24 cellular contexts compared by ENCODE assay signal in genomic region chr9:23375511-23375910, GRCh38.
DNase-seq lines count a peak whose midpoint lies in the region; ATAC-seq and TF ChIP-seq lines count a peak whose summit lies in the region.
"Had no signal": no experiment of that assay in that cellular context is flagged by ENCODE, and none has a peak within 500 bp of the region (broad histone marks: within the 10 kb centered on the region; RNA-seq: fewer than 3 reads in every experiment).

No MANE protein-coding gene starts in this region.

- no peak overlapping the region for H3K27ac Mint-ChIP-seq in T-cell
- H3K27ac Mint-ChIP-seq: B cell; CD8-positive, alpha-beta T cell had no signal

- DNase-seq in HS-5 (ENCODE audit: low read depth) (peak; percentile 14), astrocyte of the spinal cord (ENCODE audit: low read depth, low spot score) (peak; percentile 45), left kidney (ENCODE audit: low read depth, low spot score) (peak; percentile 36), HK-2 (ENCODE audit: unreplicated experiment) (no peak), T-cell (no peak)
- DNase-seq in activated CD8-positive, alpha-beta memory T cell treated with anti-CD3 and anti-CD28 coated beads for 24 hours, result no peak
- DNase-seq: Caco-2; CD8-positive, alpha-beta T cell; KBM-7; MG63; NCI-H1105 treated with DMSO at 0.1 percent for 48 hours; NCI-H146; NCI-H1930; NCI-H2107; NCI-H524 treated with DMSO at 0.1 percent for 48 hours; NCI-H774; PC-9; Right ventricle myocardium superior had no signal

- H3K27ac ChIP-seq in 22Rv1, result peak overlapping the region; percentile 63
- H3K27ac ChIP-seq: C4-2B, PC-9, SJSA1 had no signal

- no peak for TF ChIP-seq CTCF in 22Rv1 (IDR thresholded peaks at IDR 0.05)
- no peak for TF ChIP-seq CTCF in astrocyte of the spinal cord (IDR thresholded peaks at IDR 0.05; ENCODE audit: low read depth, low read length)

- CTCF ChIA-PET in T-cell (lab: Charles Lee), result no interaction called here

- no peak overlapping the region for H3K4me3 ChIP-seq in astrocyte of the spinal cord (ENCODE audit: low read depth, low read length)
- H3K4me3 ChIP-seq: GM12878, MG63, PC-9, SJSA1 had no signal

- H3K27me3 Mint-ChIP-seq in T-cell, result no peaks in the 10 kb centered on the region
- H3K27me3 Mint-ChIP-seq: B cell had no signal

- no peaks in the 10 kb centered on the region for H3K36me3 Mint-ChIP-seq in T-cell
- H3K36me3 Mint-ChIP-seq: CD8-positive, alpha-beta T cell had no signal

- POLR2A ChIA-PET in T-cell (lab: Charles Lee), result no interaction called here

- H3K4me3 Mint-ChIP-seq in T-cell, result no peak overlapping the region
- H3K4me3 Mint-ChIP-seq: B cell; CD8-positive, alpha-beta T cell had no signal

- ATAC-seq in HG02623 (IDR thresholded peaks at IDR 0.05; ENCODE audit: unreplicated experiment) (no peak), T-cell (replicated peaks in 1 of 4) (no peak)
- ATAC-seq: CD8-positive, alpha-beta T cell; GM12878 had no signal

- in situ Hi-C loops in astrocyte of the spinal cord (cut with HindIII; ENCODE audit: low sequenced_read_pairs), result no loop called here

- no peaks in the 10 kb centered on the region for H3K4me1 Mint-ChIP-seq in T-cell
- H3K4me1 Mint-ChIP-seq: B cell had no signal

- peaks cover 7 to 24% (median 7%) of the 10 kb centered on the region in 3 donors for H3K9me3 Mint-ChIP-seq in T-cell

Comparison
In these comparisons a context has a peak if more than half of its experiments do, and no peak if none do; other contexts are left out.
1. DNase-seq: peak in HS-5 (single experiment), astrocyte of the spinal cord (single experiment) and left kidney (single experiment); none in HK-2 (single experiment), T-cell (0 of 34) and activated CD8-positive, alpha-beta memory T cell treated with anti-CD3 and anti-CD28 coated beads for 24 hours (single experiment).